Comparison of ENCODE assay signal across 36 cellular contexts in the genomic region with DNA sequence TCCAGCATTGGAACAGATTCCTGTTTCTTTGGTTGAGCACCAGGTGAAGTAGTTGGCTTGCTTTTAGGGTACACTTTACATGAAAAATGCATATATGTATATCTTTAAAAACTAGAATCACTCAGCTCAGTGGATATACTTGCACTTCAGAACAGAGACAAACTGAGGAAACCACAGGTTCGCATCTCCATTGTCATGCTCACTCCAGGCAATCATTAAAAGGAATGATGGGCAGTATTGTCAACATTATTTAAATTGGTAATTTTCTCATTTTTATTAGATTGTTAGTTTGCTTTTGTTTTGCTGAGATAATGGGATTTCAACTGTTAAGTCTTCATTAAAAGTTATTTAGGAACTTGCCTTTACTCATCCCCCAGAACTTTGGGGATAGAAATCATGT.
DNase-seq lines count a peak whose midpoint lies in the region; ATAC-seq, FAIRE-seq and TF ChIP-seq lines count a peak whose summit lies in the region.
"Had no signal": no experiment of that assay in that cellular context is flagged by ENCODE, and none has a peak within 500 bp of the region (broad histone marks: within the 10 kb centered on the region; RNA-seq: fewer than 3 reads in every experiment).

No MANE protein-coding gene starts in this region.

- POLR2A ChIA-PET in H1 (lab: Charles Lee; ENCODE audit: partially characterized antibody) (no interaction called here), OCI-LY7 (lab: Charles Lee) (no interaction called here)

- no peak for TF ChIP-seq EP300 in H1 (IDR thresholded peaks at IDR 0.05; ENCODE audit: borderline replicate concordance in 1 of 2, low read depth in 2 of 2, low read length in 2 of 2)

- H3K4me3 ChIP-seq in GM23338 (no peak overlapping the region; the same call in 1 of the 2 replicates), HUES64 (ENCODE audit: low read length) (no peak overlapping the region), H1 (ENCODE audit: extremely low read depth in 1 of 4, insufficient read depth in 2 of 4, low read depth in 3 of 4, low read length in 4 of 4) (peak overlapping the region in 1 of 4 experiments; percentile 37; a peak in 1 of 8 replicates), iPS-20b (ENCODE audit: low read length) (peak overlapping the region; percentile 42; the same call in 1 of the 2 replicates), OCI-LY7 (ENCODE audit: low read depth, low read length, poor library complexity, severe bottlenecking) (no peak overlapping the region)
- H3K4me3 ChIP-seq: A549; BLaER1; BLaER1 treated with 17β-estradiol and CSF1 and Interleukin-3, amounts not matched to agents 10 nM and 100 nM had no signal

- H3K27me3 Mint-ChIP-seq in GM23338 (ENCODE audit: insufficient read depth, low read depth, poor library complexity) = no peaks in the 10 kb centered on the region

- peaks cover 16% of the 10 kb centered on the region for H3K9me3 Mint-ChIP-seq in GM23338
- H3K9me3 Mint-ChIP-seq: CD4-positive, alpha-beta memory T cell; CD4-positive, alpha-beta T cell; CD8-positive, alpha-beta memory T cell; CD8-positive, alpha-beta T cell had no signal

- H3K4me1 ChIP-seq in GM23338 (ENCODE audit: insufficient read depth) = peaks cover 20% of the 10 kb centered on the region; the same call in 1 of the 2 replicates
- peaks cover 6% of the 10 kb centered on the region; the same call in 1 of the 2 replicates for H3K4me1 ChIP-seq in HUES64 (ENCODE audit: insufficient read depth, low read length)
- peaks cover 0 to 10% (median 0%) of the 10 kb centered on the region in 4 experiments; a peak in 2 of 7 replicates for H3K4me1 ChIP-seq in H1 (replicated peaks in 1 of 4; ENCODE audit: control insufficient read depth in 3 of 4, insufficient read depth in 4 of 4, low read length in 3 of 4)
- peaks cover 7% of the 10 kb centered on the region; the same call in 1 of the 2 replicates for H3K4me1 ChIP-seq in iPS-20b (ENCODE audit: insufficient read depth, low read length)
- no peaks in the 10 kb centered on the region for H3K4me1 ChIP-seq in OCI-LY7 (ENCODE audit: insufficient read depth, low read length, poor library complexity, severe bottlenecking)
- H3K4me1 ChIP-seq: A549; BE2C; BLaER1; BLaER1 treated with 17β-estradiol and CSF1 and Interleukin-3, amounts not matched to agents 10 nM and 100 nM had no signal

- no peaks in the 10 kb centered on the region for H3K23me2 ChIP-seq in H1 (ENCODE audit: low read depth, low read length)

- ATAC-seq in GM23338 (no peak), GM18511 (IDR thresholded peaks at IDR 0.05; ENCODE audit: unreplicated experiment) (no peak)
- ATAC-seq: A549; CD8-positive, alpha-beta T cell had no signal

- H3K18ac ChIP-seq in H1 (ENCODE audit: extremely low read depth, low read length) = no peak overlapping the region

- 50% methylated on average over 1 of the region's 1 CpG for WGBS in HUES64
- 14% methylated on average over 1 of the region's 1 CpG; no CpG with 5 or more reads in 1 of the 2 experiments for WGBS in H1 (ENCODE audit: extremely low coverage in 1 of 2, insufficient coverage in 1 of 2, insufficient read length in 1 of 2, insufficient replicate concordance in 2 of 2, low coverage in 1 of 2, low lambda C conversion rate in 2 of 2, missing lambda C conversion rate in 1 of 2), 2 experiments

- H3K9me2 ChIP-seq in GM23338 (ENCODE audit: insufficient read depth) = no peaks in the 10 kb centered on the region
- H3K9me2 ChIP-seq in OCI-LY7 (ENCODE audit: insufficient read depth, low read length) = no peaks in the 10 kb centered on the region

- H4K20me1 ChIP-seq in GM23338 (replicated peaks; ENCODE audit: insufficient read depth) (no peaks in the 10 kb centered on the region), H1 (replicated peaks in 1 of 2; ENCODE audit: control insufficient read depth in 1 of 2, insufficient read depth in 2 of 2, low read length in 2 of 2) (no peaks in the 10 kb centered on the region), OCI-LY7 (ENCODE audit: insufficient read depth, low read length) (no peaks in the 10 kb centered on the region)
- H4K20me1 ChIP-seq: BLaER1; BLaER1 treated with 17β-estradiol and CSF1 and Interleukin-3, amounts not matched to agents 10 nM and 100 nM had no signal

- H3K4ac ChIP-seq in H1 (replicated peaks; ENCODE audit: insufficient read length, low read depth, low read length) = no peak overlapping the region

- no peak overlapping the region for H2AFZ ChIP-seq in GM23338
- H2AFZ ChIP-seq in H1 (ENCODE audit: low read length) = no peak overlapping the region
- no peak overlapping the region for H2AFZ ChIP-seq in OCI-LY7 (ENCODE audit: low read length)

- H3K79me1 ChIP-seq in H1 (ENCODE audit: low read depth, low read length) = no peaks in the 10 kb centered on the region

- H3K9ac ChIP-seq in HUES64 (ENCODE audit: low read depth, low read length) (no peak overlapping the region), H1 (replicated peaks in 1 of 4; ENCODE audit: extremely low read depth in 1 of 4, low read depth in 3 of 4, low read length in 3 of 4) (no peak overlapping the region), iPS-20b (ENCODE audit: low read depth, low read length) (no peak overlapping the region)
- H3K9ac ChIP-seq: BLaER1; BLaER1 treated with 17β-estradiol and CSF1 and Interleukin-3, amounts not matched to agents 10 nM and 100 nM had no signal

- intact Hi-C loops in OCI-LY7 (cut with micrococcal nuclease; ENCODE audit: unreplicated experiment) = loop anchor here (10.0 kb wide), 1 partner anchor 482 kb away; no protein-coding TSS in a partner anchor

- no peak overlapping the region for H2BK5ac ChIP-seq in H1 (ENCODE audit: low read depth, low read length)

- H3K27me3 ChIP-seq in GM23338 (ENCODE audit: insufficient read depth) (no peaks in the 10 kb centered on the region), HUES64 (ENCODE audit: insufficient read depth, low read length) (no peaks in the 10 kb centered on the region), H1 (replicated peaks in 1 of 4; ENCODE audit: control insufficient read depth in 3 of 4, extremely low read depth in 1 of 4, insufficient read depth in 3 of 4, low read length in 3 of 4) (no peaks in the 10 kb centered on the region), iPS-20b (ENCODE audit: insufficient read depth, low read length) (no peaks in the 10 kb centered on the region)
- H3K27me3 ChIP-seq: BE2C; BLaER1; BLaER1 treated with 17β-estradiol and CSF1 and Interleukin-3, amounts not matched to agents 10 nM and 100 nM had no signal

- H3K4me2 ChIP-seq in GM23338 (peak overlapping the region; percentile 40), H1 (ENCODE audit: insufficient read depth in 1 of 2, low read depth in 2 of 2, low read length in 2 of 2) (peak overlapping the region in 1 of 2 experiments; percentile 0; a peak in 2 of 4 replicates), OCI-LY7 (ENCODE audit: low read length) (no peak overlapping the region)
- H3K4me2 ChIP-seq: A549; BLaER1; BLaER1 treated with 17β-estradiol and CSF1 and Interleukin-3, amounts not matched to agents 10 nM and 100 nM had no signal

- no peak overlapping the region for H2BK20ac ChIP-seq in H1 (ENCODE audit: low read length)

- no peak overlapping the region for H2AK5ac ChIP-seq in H1 (ENCODE audit: low read depth, low read length)

- H3K36me3 ChIP-seq in GM23338 (ENCODE audit: insufficient read depth) (no peaks in the 10 kb centered on the region), HUES64 (ENCODE audit: insufficient read depth, low read length) (no peaks in the 10 kb centered on the region), H1 (ENCODE audit: control insufficient read depth in 2 of 4, insufficient read depth in 4 of 4, low read length in 3 of 4) (no peaks in the 10 kb centered on the region), iPS-20b (ENCODE audit: insufficient read depth, low read depth, low read length) (no peaks in the 10 kb centered on the region), OCI-LY7 (ENCODE audit: insufficient read depth, low read length) (no peaks in the 10 kb centered on the region)
- H3K36me3 ChIP-seq: BE2C; BLaER1; BLaER1 treated with 17β-estradiol and CSF1 and Interleukin-3, amounts not matched to agents 10 nM and 100 nM had no signal

- BruUV-seq in OCI-LY7 (replicated peaks; lab: Mats Ljungman, UMichigan) = no TSS peak

- H3K79me2 ChIP-seq in GM23338 (replicated peaks; ENCODE audit: insufficient read depth) (no peaks in the 10 kb centered on the region), H1 (ENCODE audit: control insufficient read depth in 1 of 2, insufficient read depth in 2 of 2, low read length in 2 of 2) (no peaks in the 10 kb centered on the region), OCI-LY7 (ENCODE audit: insufficient read depth, low read depth, low read length) (no peaks in the 10 kb centered on the region)

- H4K5ac ChIP-seq in H1 (ENCODE audit: insufficient read length, low read depth, low read length) = no peak overlapping the region

- no peak for TF ChIP-seq RAD21 in H1 (IDR thresholded peaks at IDR 0.05 in 1 of 2, conservative IDR thresholded peaks at IDR 0.05 in 1 of 2; ENCODE audit: low read depth in 2 of 2, low read length in 2 of 2)

- no peak for TF ChIP-seq CTCF in GM23338 (conservative IDR thresholded peaks at IDR 0.05; ENCODE audit: low read depth in 2 of 2)
- no peak for TF ChIP-seq CTCF in H1 (IDR thresholded peaks at IDR 0.05; ENCODE audit: control extremely low read depth in 1 of 3, insufficient read depth in 1 of 3, low read depth in 1 of 3, low read length in 3 of 3)
- no peak for TF ChIP-seq CTCF in OCI-LY7 (conservative IDR thresholded peaks at IDR 0.05; ENCODE audit: low read length)
- no peak for TF ChIP-seq CTCF in GM10266 (IDR thresholded peaks at IDR 0.05; ENCODE audit: control insufficient read depth, insufficient read depth, low read depth, missing control alignments)

- DNase-seq in GM23338 (ENCODE audit: low spot score) = no peak
- no peak for DNase-seq in H1 (ENCODE audit: low read depth in 1 of 2, low spot score in 2 of 2)
- DNase-seq in OCI-LY7 (ENCODE audit: low spot score) = no peak
- DNase-seq in pons (ENCODE audit: low spot score) = no peak
- DNase-seq in GM10266 (ENCODE audit: extremely low spot score) = no peak
- DNase-seq: 8988T; ACHN; AML-193; BE2C; C1 segment of cervical spinal cord; Caco-2; Calu3; CD4-positive, alpha-beta memory T cell; CD4-positive, alpha-beta T cell; CD4-positive, CD25-positive, alpha-beta regulatory T cell; CD8-positive, alpha-beta memory T cell; CD8-positive, alpha-beta T cell; COR-L47; DMS 273 treated with DMSO at 0.1 percent for 48 hours; DMS153; DMS53; DMS79; DMS79 treated with DMSO at 0.1 percent for 48 hours; DND-41; EL had no signal

- peaks cover 21% of the 10 kb centered on the region for H3K4me1 Mint-ChIP-seq in GM23338

- no peak overlapping the region for H3K4me3 Mint-ChIP-seq in GM23338
- H3K4me3 Mint-ChIP-seq: B cell; CD14-positive monocyte; CD4-positive, alpha-beta memory T cell; CD4-positive, alpha-beta T cell; CD4-positive, CD25-positive, alpha-beta regulatory T cell; CD8-positive, alpha-beta memory T cell; CD8-positive, alpha-beta T cell had no signal

- CTCF ChIA-PET in H1 (lab: Charles Lee; ENCODE audit: partially characterized antibody) (interaction anchor here (0.6 kb wide), 1 partner anchor 679 kb away, joined by 3 read pairs; no protein-coding TSS in a partner anchor), OCI-LY7 (lab: Charles Lee; ENCODE audit: unreplicated experiment) (no interaction called here)

- FAIRE-seq in H1 (lab: Jason Lieb, UNC) = no peak
- FAIRE-seq: A549, D721Med had no signal

- no peak overlapping the region for H2BK15ac ChIP-seq in H1 (ENCODE audit: low read length)

- H3K14ac ChIP-seq in H1 (ENCODE audit: insufficient read length) = no peak overlapping the region

- H3F3A ChIP-seq in GM23338 (replicated peaks; ENCODE audit: low read depth) = no peaks in the 10 kb centered on the region

- H2BK12ac ChIP-seq in H1 (ENCODE audit: low read depth, low read length) = no peak overlapping the region

- H2BK120ac ChIP-seq in H1 (replicated peaks; ENCODE audit: low read depth, low read length) = no peak overlapping the region

- no peak overlapping the region for H3K23ac ChIP-seq in H1 (ENCODE audit: insufficient read length)

- no peak overlapping the region for H3K56ac ChIP-seq in H1 (replicated peaks; ENCODE audit: insufficient read length, low read depth, low read length)

- no peak overlapping the region for H4K91ac ChIP-seq in H1 (replicated peaks; ENCODE audit: insufficient read length, low read length)

- no peak overlapping the region for H3K27ac Mint-ChIP-seq in GM23338
- H3K27ac Mint-ChIP-seq: B cell; CD14-positive monocyte; CD4-positive, alpha-beta memory T cell; CD4-positive, alpha-beta T cell; CD8-positive, alpha-beta memory T cell; CD8-positive, alpha-beta T cell had no signal

- peaks cover 16% of the 10 kb centered on the region; the same call in 2 of the 3 replicates for H3K36me3 Mint-ChIP-seq in GM23338 (ENCODE audit: low read depth)
- H3K36me3 Mint-ChIP-seq: CD14-positive monocyte; CD4-positive, alpha-beta memory T cell; CD4-positive, CD25-positive, alpha-beta regulatory T cell; CD8-positive, alpha-beta memory T cell; CD8-positive, alpha-beta T cell had no signal

- H3K9me3 ChIP-seq in HUES64 (ENCODE audit: insufficient read depth, low read depth, low read length) (no peaks in the 10 kb centered on the region), H1 (ENCODE audit: insufficient read depth in 2 of 2, low read depth in 1 of 2, low read length in 1 of 2) (no peaks in the 10 kb centered on the region; a peak in 1 of 4 replicates), iPS-20b (ENCODE audit: insufficient read depth, low read depth, low read length) (no peaks in the 10 kb centered on the region), OCI-LY7 (ENCODE audit: low read length) (no peaks in the 10 kb centered on the region)
- H3K9me3 ChIP-seq: A549, BE2C, Caco-2 had no signal

- no peak for TF ChIP-seq POLR2A in H1 (IDR thresholded peaks at IDR 0.05; ENCODE audit: control extremely low read depth in 1 of 2, low read depth in 2 of 2, low read length in 2 of 2)

- no peak overlapping the region for H3K27ac ChIP-seq in GM23338 (ENCODE audit: low read depth)
- peak overlapping the region; percentile 8; the same call in 1 of the 2 replicates for H3K27ac ChIP-seq in HUES64 (ENCODE audit: low read depth, low read length)
- no peak overlapping the region for H3K27ac ChIP-seq in H1 (ENCODE audit: low read depth, low read length)
- no peak overlapping the region for H3K27ac ChIP-seq in iPS-20b (ENCODE audit: low read length)
- no peak overlapping the region for H3K27ac ChIP-seq in OCI-LY7 (ENCODE audit: low read depth, low read length, poor library complexity, severe bottlenecking)
- H3K27ac ChIP-seq: 22Rv1; A549; BLaER1; BLaER1 treated with 17β-estradiol and CSF1 and Interleukin-3, amounts not matched to agents 10 nM and 100 nM; C4-2B had no signal

- H4K8ac ChIP-seq in H1 (ENCODE audit: extremely low read depth, insufficient read depth, low read length) = no peak overlapping the region
